ENCODE assay signal across 20 cellular contexts in genomic region chr3:182445576-182445975, GRCh38.
"Had no signal": no experiment of that assay in that cellular context is flagged by ENCODE, and none has a peak within 500 bp of the region (broad histone marks: within the 10 kb centered on the region; RNA-seq: fewer than 3 reads in every experiment).

No MANE protein-coding gene starts in this region.

- H3K36me3 ChIP-seq: colonic mucosa, pancreas, suprapubic skin, thyroid gland, upper lobe of left lung, uterus had no signal

- H3K9me3 Mint-ChIP-seq: naive thymus-derived CD4-positive, alpha-beta T cell had no signal

- H3K4me1 ChIP-seq: colonic mucosa, pancreas, suprapubic skin, thyroid gland, upper lobe of left lung, uterus had no signal

- H3K27me3 ChIP-seq: colonic mucosa, pancreas, suprapubic skin, thyroid gland, upper lobe of left lung, uterus had no signal

- H3K27me3 Mint-ChIP-seq: progenitor cell of endocrine pancreas had no signal

- H3K4me3 ChIP-seq: colonic mucosa, lung, pancreas, suprapubic skin, thyroid gland, upper lobe of left lung, uterus had no signal

- H3K4me3 Mint-ChIP-seq: naive thymus-derived CD4-positive, alpha-beta T cell had no signal

- H3K9me3 ChIP-seq: colonic mucosa, pancreas, suprapubic skin, thyroid gland, upper lobe of left lung, uterus had no signal

- H3K27ac Mint-ChIP-seq: naive thymus-derived CD4-positive, alpha-beta T cell; progenitor cell of endocrine pancreas had no signal

- H3K27ac ChIP-seq: colonic mucosa, pancreas, suprapubic skin, thyroid gland, upper lobe of left lung, uterus had no signal

- DNase-seq: colonic mucosa; dermis blood vessel endothelial cell; foreskin melanocyte; head of caudate nucleus; hippocampal formation; left colon; left ventricle myocardium superior; naive thymus-derived CD4-positive, alpha-beta T cell; occipital lobe; pancreas; right cardiac atrium; small intestine; stimulated activated CD4-positive, alpha-beta T cell treated with anti-CD3 and anti-CD28 coated beads, Interleukin-12 subunit alpha, Interleukin-12 subunit beta, amount 100 ng/mL, for 4 hours; stimulated activated naive CD8-positive, alpha-beta T cell treated with anti-CD3 and anti-CD28 coated beads, Interleukin-15, Interleukin-2, amounts not matched to agents 100 U/mL and 50 U/mL, for 24 hours; thyroid gland; upper lobe of left lung; uterus had no signal

- H3K36me3 Mint-ChIP-seq: naive thymus-derived CD4-positive, alpha-beta T cell had no signal

- H3K4me1 Mint-ChIP-seq: naive thymus-derived CD4-positive, alpha-beta T cell had no signal

- ATAC-seq: left colon; left ventricle myocardium superior; naive thymus-derived CD4-positive, alpha-beta T cell; pancreas; right cardiac atrium; stimulated activated naive CD8-positive, alpha-beta T cell treated with anti-CD3 and anti-CD28 coated beads, Interleukin-15, Interleukin-2, amounts not matched to agents 100 U/mL and 50 U/mL, for 24 hours had no signal
